ENCODE assay signal across 8 cellular contexts in the genomic region with DNA sequence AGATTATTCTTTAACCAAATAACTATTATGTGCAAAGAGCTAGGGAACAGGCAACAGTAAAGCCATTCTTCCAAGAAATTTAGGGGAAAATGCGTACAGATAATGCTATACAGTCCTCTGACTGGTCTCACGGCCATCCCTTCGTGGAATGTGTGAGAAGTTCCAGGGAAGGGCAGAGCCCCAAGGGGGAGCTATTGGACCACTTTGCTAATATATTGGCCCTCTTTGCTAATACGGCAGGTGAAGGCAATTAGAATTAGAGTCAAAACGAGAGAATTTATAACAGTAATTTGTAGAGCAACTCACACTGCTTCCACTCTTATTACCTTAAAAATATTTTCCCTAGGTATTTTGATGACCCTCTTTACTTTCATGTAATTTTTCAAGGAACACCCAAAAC.
DNase-seq lines count a peak whose midpoint lies in the region; ATAC-seq and TF ChIP-seq lines count a peak whose summit lies in the region.

No MANE protein-coding gene starts in this region.

- no peaks in the 10 kb centered on the region for H4K20me1 ChIP-seq in mammary epithelial cell (ENCODE audit: insufficient read depth, low read length)

- H3K36me3 ChIP-seq in mammary epithelial cell (ENCODE audit: insufficient read depth, low read length) = no peaks in the 10 kb centered on the region

- peaks cover 6% of the 10 kb centered on the region for H3K4me1 ChIP-seq in mammary epithelial cell (ENCODE audit: insufficient read depth, low read length)

- peak; percentile 36 for ATAC-seq in GM18511 (IDR thresholded peaks at IDR 0.05; ENCODE audit: unreplicated experiment)
- ATAC-seq in HG02623 (IDR thresholded peaks at IDR 0.05; ENCODE audit: unreplicated experiment) = no peak

- H3K27ac ChIP-seq in mammary epithelial cell (ENCODE audit: insufficient read depth, low read depth, low read length) = no peak overlapping the region

- H3K9me3 Mint-ChIP-seq in osteocyte (ENCODE audit: unreplicated experiment) = no peaks in the 10 kb centered on the region

- no peak overlapping the region for H3K4me3 ChIP-seq in mammary epithelial cell (replicated peaks in 1 of 3; ENCODE audit: insufficient read depth in 1 of 3, low read depth in 2 of 3, low read length in 3 of 3)

- TF ChIP-seq CTCF in mammary epithelial cell (conservative IDR thresholded peaks at IDR 0.05 in 1 of 2, IDR thresholded peaks at IDR 0.05 in 1 of 2; ENCODE audit: extremely low read depth in 1 of 2, insufficient read depth in 1 of 2, low read depth in 1 of 2, low read length in 2 of 2) = peak; percentile 21 to 30
- TF ChIP-seq CTCF in osteocyte (IDR thresholded peaks at IDR 0.05) = peak; percentile 61

- H3K36me3 Mint-ChIP-seq in osteocyte (ENCODE audit: unreplicated experiment) = no peaks in the 10 kb centered on the region

- peak; percentile 25 for DNase-seq in A172 (ENCODE audit: low spot score)
- peak; percentile 79 for DNase-seq in NCI-H146 treated with DMSO at 0.1 percent for 48 hours (lab: John Stamatoyannopoulos, UW; ENCODE audit: unreplicated experiment)
- DNase-seq in mammary epithelial cell = no peak
- no peak for DNase-seq in osteocyte (ENCODE audit: extremely low spot score, unreplicated experiment)
- DNase-seq in DMS79 (lab: John Stamatoyannopoulos, UW) = no peak
- DNase-seq in stimulated activated CD4-positive, alpha-beta T cell treated with anti-CD3 and anti-CD28 coated beads, Interleukin-4, amount 100 ng/mL, for 4 hours = no peak

- in situ Hi-C loops in mammary epithelial cell (cut with MboI; ENCODE audit: low sequenced_read_pairs in 2 of 2) = no loop called here

- peaks cover 2% of the 10 kb centered on the region for H3K27me3 Mint-ChIP-seq in osteocyte (ENCODE audit: unreplicated experiment)

- H3K4me3 Mint-ChIP-seq in osteocyte (ENCODE audit: unreplicated experiment) = no peak overlapping the region

- no peak overlapping the region for H3K4me2 ChIP-seq in mammary epithelial cell (ENCODE audit: insufficient read depth, low read depth, low read length)

- H3K4me1 Mint-ChIP-seq in osteocyte (ENCODE audit: unreplicated experiment) = peaks cover 10% of the 10 kb centered on the region

- no peaks in the 10 kb centered on the region for H3K79me2 ChIP-seq in mammary epithelial cell (ENCODE audit: insufficient read depth, low read length)

- intact Hi-C loops in mammary epithelial cell (cut with micrococcal nuclease) = loop anchor here (2.0 to 5.0 kb wide), 2 partner anchors 929 to 1525 kb away; no protein-coding TSS in a partner anchor

- H2AFZ ChIP-seq in mammary epithelial cell (ENCODE audit: low read depth, low read length) = no peak overlapping the region

- no TSS peak for BruUV-seq in mammary epithelial cell (replicated peaks; lab: Mats Ljungman, UMichigan)

- no peak overlapping the region for H3K9ac ChIP-seq in mammary epithelial cell (ENCODE audit: insufficient read depth, low read length)

- 84% methylated on average over 5 of the region's 5 CpGs for WGBS in mammary epithelial cell (ENCODE audit: low coverage, missing lambda C conversion rate)

- no peak overlapping the region for H3K27ac Mint-ChIP-seq in osteocyte (ENCODE audit: unreplicated experiment)

- H3K27me3 ChIP-seq in mammary epithelial cell (ENCODE audit: insufficient read depth, low read length) = no peaks in the 10 kb centered on the region

- H3K9me3 ChIP-seq in mammary epithelial cell (replicated peaks; ENCODE audit: insufficient read depth, low read length) = no peaks in the 10 kb centered on the region

- CTCF ChIA-PET in mammary epithelial cell (lab: Charles Lee; ENCODE audit: low non-redundant PET) = interaction anchor here (0.7 kb wide), 1 partner anchor 416 kb away, joined by 5 read pairs; no protein-coding TSS in a partner anchor

- dilution Hi-C loops in mammary epithelial cell (cut with HindIII; ENCODE audit: low sequenced_read_pairs) = no loop called here

Comparison
In these comparisons a context has a peak if more than half of its experiments do, and no peak if none do; other contexts are left out.
1. DNase-seq: peak in A172 (single experiment) and NCI-H146 treated with DMSO at 0.1 percent for 48 hours (single experiment); none in mammary epithelial cell (single experiment), osteocyte (single experiment), DMS79 (single experiment) and stimulated activated CD4-positive, alpha-beta T cell treated with anti-CD3 and anti-CD28 coated beads, Interleukin-4, amount 100 ng/mL, for 4 hours (0 of 2).